In genomic region chr6:105066233-105066632, GRCh38 we compare ENCODE assay signal across 2 cellular contexts.
A peak's percentile ranks its signal among the peaks of the same experiment; 100 is the strongest.
TF ChIP-seq lines count a peak whose summit lies in the region.

No MANE protein-coding gene starts in this region.

TF ChIP-seq in K562, 482 proteins besides CTCF, POLR2A, EP300 and RAD21:
- TF ChIP-seq, protein P1, sequence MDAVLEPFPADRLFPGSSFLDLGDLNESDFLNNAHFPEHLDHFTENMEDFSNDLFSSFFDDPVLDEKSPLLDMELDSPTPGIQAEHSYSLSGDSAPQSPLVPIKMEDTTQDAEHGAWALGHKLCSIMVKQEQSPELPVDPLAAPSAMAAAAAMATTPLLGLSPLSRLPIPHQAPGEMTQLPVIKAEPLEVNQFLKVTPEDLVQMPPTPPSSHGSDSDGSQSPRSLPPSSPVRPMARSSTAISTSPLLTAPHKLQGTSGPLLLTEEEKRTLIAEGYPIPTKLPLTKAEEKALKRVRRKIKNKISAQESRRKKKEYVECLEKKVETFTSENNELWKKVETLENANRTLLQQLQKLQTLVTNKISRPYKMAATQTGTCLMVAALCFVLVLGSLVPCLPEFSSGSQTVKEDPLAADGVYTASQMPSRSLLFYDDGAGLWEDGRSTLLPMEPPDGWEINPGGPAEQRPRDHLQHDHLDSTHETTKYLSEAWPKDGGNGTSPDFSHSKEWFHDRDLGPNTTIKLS (IDR thresholded peaks at IDR 0.05; ENCODE audit: borderline replicate concordance, low read depth): no peak
- TF ChIP-seq HMBOX1 (IDR thresholded peaks at IDR 0.05) (peak; percentile 84), TARDBP (IDR thresholded peaks at IDR 0.05) (no peak), ZNF274 (IDR thresholded peaks at IDR 0.05; ENCODE audit: borderline replicate concordance, low read depth, low read length) (no peak), ZBTB34 (CRISPR knock-in tag; IDR thresholded peaks at IDR 0.05) (no peak), NFXL1 (CRISPR knock-in tag; IDR thresholded peaks at IDR 0.05) (no peak), ZNF143 (CRISPR knock-in tag; IDR thresholded peaks at IDR 0.05) (no peak), HNRNPL (IDR thresholded peaks at IDR 0.05; ENCODE audit: low read depth, low read length) (no peak), ZBTB43 (CRISPR knock-in tag; IDR thresholded peaks at IDR 0.05) (no peak)

TF ChIP-seq in WTC11, 78 proteins besides CTCF, POLR2A, EP300 and RAD21 (continued from another document):
- TF ChIP-seq ATF6 (CRISPR knock-in tag; IDR thresholded peaks at IDR 0.05) (no peak), NR1H2 (CRISPR knock-in tag; IDR thresholded peaks at IDR 0.05) (no peak), TP53 (CRISPR knock-in tag; IDR thresholded peaks at IDR 0.05) (no peak), ZNF263 (CRISPR knock-in tag; IDR thresholded peaks at IDR 0.05; ENCODE audit: low read depth) (no peak), ZNF423 (CRISPR knock-in tag; IDR thresholded peaks at IDR 0.05) (no peak), ZNF232 (CRISPR knock-in tag; IDR thresholded peaks at IDR 0.05) (no peak)
- TF ChIP-seq, protein P2, sequence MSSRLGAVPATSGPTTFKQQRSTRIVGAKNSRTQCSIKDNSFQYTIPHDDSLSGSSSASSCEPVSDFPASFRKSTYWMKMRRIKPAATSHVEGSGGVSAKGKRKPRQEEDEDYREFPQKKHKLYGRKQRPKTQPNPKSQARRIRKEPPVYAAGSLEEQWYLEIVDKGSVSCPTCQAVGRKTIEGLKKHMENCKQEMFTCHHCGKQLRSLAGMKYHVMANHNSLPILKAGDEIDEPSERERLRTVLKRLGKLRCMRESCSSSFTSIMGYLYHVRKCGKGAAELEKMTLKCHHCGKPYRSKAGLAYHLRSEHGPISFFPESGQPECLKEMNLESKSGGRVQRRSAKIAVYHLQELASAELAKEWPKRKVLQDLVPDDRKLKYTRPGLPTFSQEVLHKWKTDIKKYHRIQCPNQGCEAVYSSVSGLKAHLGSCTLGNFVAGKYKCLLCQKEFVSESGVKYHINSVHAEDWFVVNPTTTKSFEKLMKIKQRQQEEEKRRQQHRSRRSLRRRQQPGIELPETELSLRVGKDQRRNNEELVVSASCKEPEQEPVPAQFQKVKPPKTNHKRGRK (CRISPR knock-in tag; IDR thresholded peaks at IDR 0.05; ENCODE audit: borderline replicate concordance): no peak
- TF ChIP-seq, protein P3, sequence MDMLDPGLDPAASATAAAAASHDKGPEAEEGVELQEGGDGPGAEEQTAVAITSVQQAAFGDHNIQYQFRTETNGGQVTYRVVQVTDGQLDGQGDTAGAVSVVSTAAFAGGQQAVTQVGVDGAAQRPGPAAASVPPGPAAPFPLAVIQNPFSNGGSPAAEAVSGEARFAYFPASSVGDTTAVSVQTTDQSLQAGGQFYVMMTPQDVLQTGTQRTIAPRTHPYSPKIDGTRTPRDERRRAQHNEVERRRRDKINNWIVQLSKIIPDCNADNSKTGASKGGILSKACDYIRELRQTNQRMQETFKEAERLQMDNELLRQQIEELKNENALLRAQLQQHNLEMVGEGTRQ (CRISPR knock-in tag; IDR thresholded peaks at IDR 0.05): no peak
